In genomic region chr2:237614151-237614720, GRCh38 we compare ENCODE assay signal across 1 cellular context.
A peak's percentile ranks its signal among the peaks of the same experiment; 100 is the strongest.
TF ChIP-seq lines count a peak whose summit lies in the region.

No MANE protein-coding gene starts in this region.

TF ChIP-seq in HepG2, 621 proteins besides CTCF, POLR2A, EP300 and RAD21 (continued from another document and continues in another):
- TF ChIP-seq NRL (CRISPR knock-in tag; IDR thresholded peaks at IDR 0.05; ENCODE audit: borderline replicate concordance) (0 out of 2 replicates have a peak, but pooled peaks have one; percentile 9), CEBPG (CRISPR knock-in tag; IDR thresholded peaks at IDR 0.05) (peak; percentile 98), ARID4A (CRISPR knock-in tag; IDR thresholded peaks at IDR 0.05; ENCODE audit: borderline replicate concordance) (peak; percentile 89; the same call in 1 of the 2 replicates), ZNF317 (CRISPR knock-in tag; IDR thresholded peaks at IDR 0.05) (peak; percentile 82), ZNF652 (CRISPR knock-in tag; IDR thresholded peaks at IDR 0.05; ENCODE audit: borderline replicate concordance, low read depth) (peak; percentile 48; the same call in 1 of the 2 replicates), ZNF776 (CRISPR knock-in tag; IDR thresholded peaks at IDR 0.05) (no peak), KLF6 (CRISPR knock-in tag; IDR thresholded peaks at IDR 0.05) (peak; percentile 57; the same call in 1 of the 2 replicates), HBP1 (CRISPR knock-in tag; IDR thresholded peaks at IDR 0.05; ENCODE audit: low read depth) (no peak), PHF20 (CRISPR knock-in tag; IDR thresholded peaks at IDR 0.05) (0 out of 2 replicates have a peak, but pooled peaks have one; percentile 34), KLF16 (CRISPR knock-in tag; IDR thresholded peaks at IDR 0.05) (0 out of 4 replicates have a peak, but pooled peaks of 1 of the 2 experiments have one; percentile 57), THRA (CRISPR knock-in tag; IDR thresholded peaks at IDR 0.05; ENCODE audit: borderline replicate concordance) (peak; percentile 98), TERF1 (CRISPR knock-in tag; IDR thresholded peaks at IDR 0.05) (no peak), KDM6A (CRISPR knock-in tag; IDR thresholded peaks at IDR 0.05; ENCODE audit: low read depth) (peak; percentile 75), STAG1 (CRISPR knock-in tag; IDR thresholded peaks at IDR 0.05) (peak; percentile 36; the same call in 1 of the 2 replicates), ZFP82 (CRISPR knock-in tag; IDR thresholded peaks at IDR 0.05; ENCODE audit: borderline replicate concordance) (no peak), SP4 (CRISPR knock-in tag; IDR thresholded peaks at IDR 0.05) (peak; percentile 70), HNRNPUL1 (IDR thresholded peaks at IDR 0.05; ENCODE audit: low read depth, low read length) (no peak), GLI4 (CRISPR knock-in tag; IDR thresholded peaks at IDR 0.05; ENCODE audit: borderline replicate concordance) (no peak; the same call in 1 of the 2 replicates), RERE (CRISPR knock-in tag; IDR thresholded peaks at IDR 0.05; ENCODE audit: low read depth) (peak; percentile 91), NR2F1 (CRISPR knock-in tag; IDR thresholded peaks at IDR 0.05) (peak; percentile 80 to 84; a peak in 3 of 4 replicates), RFXAP (CRISPR knock-in tag; IDR thresholded peaks at IDR 0.05; ENCODE audit: borderline replicate concordance) (no peak), ZNF292 (CRISPR knock-in tag; IDR thresholded peaks at IDR 0.05; ENCODE audit: borderline replicate concordance, low read depth) (peak; percentile 84), SUZ12 (IDR thresholded peaks at IDR 0.05; ENCODE audit: low read depth, low read length) (no peak), ZKSCAN5 (CRISPR knock-in tag; IDR thresholded peaks at IDR 0.05) (0 out of 2 replicates have a peak, but pooled peaks have one; percentile 58), PAWR (CRISPR knock-in tag; IDR thresholded peaks at IDR 0.05; ENCODE audit: borderline replicate concordance) (no peak), ZNF230 (CRISPR knock-in tag; IDR thresholded peaks at IDR 0.05) (no peak), ZNF747 (CRISPR knock-in tag; IDR thresholded peaks at IDR 0.05; ENCODE audit: borderline replicate concordance) (peak; percentile 97), PRDM15 (CRISPR knock-in tag; IDR thresholded peaks at IDR 0.05) (no peak), CBX1 (IDR thresholded peaks at IDR 0.05; ENCODE audit: low read depth) (peak; percentile 60), CBX2 (IDR thresholded peaks at IDR 0.05; ENCODE audit: low read depth, low read length) (no peak), CBX2 (CRISPR knock-in tag; IDR thresholded peaks at IDR 0.05; ENCODE audit: low read depth) (no peak), ZNF746 (CRISPR knock-in tag; IDR thresholded peaks at IDR 0.05) (peak; percentile 77; the same call in 1 of the 2 replicates), HIC2 (CRISPR knock-in tag; IDR thresholded peaks at IDR 0.05; ENCODE audit: low read depth) (no peak), NPAS2 (CRISPR knock-in tag; IDR thresholded peaks at IDR 0.05; ENCODE audit: borderline replicate concordance) (no peak), GATAD2A (CRISPR knock-in tag; IDR thresholded peaks at IDR 0.05) (peak; percentile 97), ZNF441 (CRISPR knock-in tag; IDR thresholded peaks at IDR 0.05; ENCODE audit: borderline replicate concordance) (peak; percentile 55; the same call in 1 of the 2 replicates), ZNF580 (CRISPR knock-in tag; IDR thresholded peaks at IDR 0.05; ENCODE audit: borderline replicate concordance, low read depth) (peak; percentile 97; the same call in 1 of the 2 replicates)
